In genomic region chr14:90344920-90345557, GRCh38 we compare ENCODE assay signal across 15 cellular contexts. TPM values are rescaled to one million over a fixed set of nuclear protein-coding genes. Genes with fewer than 3 reads are reported as not detected.
A peak's percentile ranks its signal among the peaks of the same experiment; 100 is the strongest.
DNase-seq lines count a peak whose midpoint lies in the region; ATAC-seq and TF ChIP-seq lines count a peak whose summit lies in the region.
"Had no signal": no experiment of that assay in that cellular context is flagged by ENCODE, and none has a peak within 500 bp of the region (broad histone marks: within the 10 kb centered on the region; RNA-seq: fewer than 3 reads in every experiment).

No MANE protein-coding gene starts in this region.

- no peaks in the 10 kb centered on the region for H4K20me1 ChIP-seq in GM23248 (ENCODE audit: insufficient read depth)
- H4K20me1 ChIP-seq in OCI-LY7 (ENCODE audit: insufficient read depth, low read length) = no peaks in the 10 kb centered on the region

- H2AFZ ChIP-seq in GM23248 (no peak overlapping the region), OCI-LY7 (ENCODE audit: low read length) (no peak overlapping the region)

- no peak for ATAC-seq in heart right ventricle

- H3K27ac ChIP-seq in GM23248 (no peak overlapping the region), heart right ventricle (no peak overlapping the region), OCI-LY7 (ENCODE audit: low read depth, low read length, poor library complexity, severe bottlenecking) (no peak overlapping the region)
- H3K27ac ChIP-seq: Peyer's patch, SJCRH30 had no signal

- H3K4me1 ChIP-seq in GM23248 (ENCODE audit: insufficient read depth) (no peaks in the 10 kb centered on the region), heart right ventricle (no peaks in the 10 kb centered on the region), OCI-LY7 (ENCODE audit: insufficient read depth, low read length, poor library complexity, severe bottlenecking) (no peaks in the 10 kb centered on the region)
- H3K4me1 ChIP-seq: Peyer's patch, SJCRH30 had no signal

- H3K27me3 ChIP-seq in GM23248 (replicated peaks; ENCODE audit: insufficient read depth) (peaks cover 5% of the 10 kb centered on the region; the same call in 1 of the 2 replicates), heart right ventricle (peaks cover 0 to under 1% (median 0%) of the 10 kb centered on the region in 7 donors)
- H3K27me3 ChIP-seq: Peyer's patch, SJCRH30 had no signal

- in situ Hi-C loops in GM23248 (cut with MboI) = no loop called here

- CTCF ChIA-PET in OCI-LY7 (lab: Charles Lee; ENCODE audit: unreplicated experiment) = no interaction called here

- H3K9ac ChIP-seq in GM23248 = no peak overlapping the region

- BruUV-seq in OCI-LY7 (replicated peaks; lab: Mats Ljungman, UMichigan) = no TSS peak

- H3K36me3 ChIP-seq in GM23248 (ENCODE audit: low read depth) (no peaks in the 10 kb centered on the region), heart right ventricle (no peaks in the 10 kb centered on the region), OCI-LY7 (ENCODE audit: insufficient read depth, low read length) (no peaks in the 10 kb centered on the region)
- H3K36me3 ChIP-seq: Peyer's patch, SJCRH30 had no signal

- WGBS in GM23248 (ENCODE audit: low coverage in 1 of 2, low lambda C conversion rate in 2 of 2, missing lambda C conversion rate in 2 of 2), 2 experiments = 12 to 15% methylated on average over 4 of the region's 4 CpGs
- WGBS in heart right ventricle, 2 donors = 43 to 51% methylated on average over 4 of the region's 4 CpGs

- POLR2A ChIA-PET in OCI-LY7 (lab: Charles Lee) = no interaction called here

- H3K79me2 ChIP-seq in GM23248 (ENCODE audit: insufficient read depth) (no peaks in the 10 kb centered on the region), OCI-LY7 (ENCODE audit: insufficient read depth, low read depth, low read length) (no peaks in the 10 kb centered on the region)

- TF ChIP-seq CTCF in epithelial cell of esophagus (IDR thresholded peaks at IDR 0.05; ENCODE audit: insufficient read depth, low read depth, low read length, missing control alignments) = no peak
- no peak for TF ChIP-seq CTCF in heart right ventricle (IDR thresholded peaks at IDR 0.05)
- TF ChIP-seq CTCF in OCI-LY7 (conservative IDR thresholded peaks at IDR 0.05; ENCODE audit: low read length) = no peak

- intact Hi-C loops in heart right ventricle (cut with DNase I) (no loop called here), OCI-LY7 (cut with micrococcal nuclease; ENCODE audit: unreplicated experiment) (no loop called here)

- H3K4me3 ChIP-seq in GM23248 (no peak overlapping the region), epithelial cell of esophagus (ENCODE audit: low read length) (no peak overlapping the region), heart right ventricle (no peak overlapping the region), OCI-LY7 (ENCODE audit: low read depth, low read length, poor library complexity, severe bottlenecking) (no peak overlapping the region)
- H3K4me3 ChIP-seq: Peyer's patch, SJCRH30 had no signal

- no peaks in the 10 kb centered on the region for H3F3A ChIP-seq in GM23248 (ENCODE audit: insufficient read depth)

- no peaks in the 10 kb centered on the region for H3K9me3 ChIP-seq in GM23248 (ENCODE audit: low read depth)
- no peaks in the 10 kb centered on the region for H3K9me3 ChIP-seq in heart right ventricle
- H3K9me3 ChIP-seq in OCI-LY7 (ENCODE audit: low read length) = no peaks in the 10 kb centered on the region
- H3K9me3 ChIP-seq: Peyer's patch, SJCRH30 had no signal

- H3K9me2 ChIP-seq in GM23248 (ENCODE audit: insufficient read depth) (no peaks in the 10 kb centered on the region), OCI-LY7 (ENCODE audit: insufficient read depth, low read length) (no peaks in the 10 kb centered on the region)

- DNase-seq in GM23248 (peak; percentile 36), RKO (ENCODE audit: low spot score) (peak; percentile 26), epithelial cell of esophagus (ENCODE audit: low read depth) (peak; percentile 97), kidney tubule cell (ENCODE audit: low spot score) (peak; percentile 59), D341Med (ENCODE audit: low spot score) (no peak), cerebellar nuclear complex (lab: John Stamatoyannopoulos, UW) (no peak), heart right ventricle (no peak), OCI-LY7 (ENCODE audit: low spot score) (no peak)
- DNase-seq: AML-193; Calu3; CD4-positive, CD25-positive, alpha-beta regulatory T cell; GDM1; Karpas-422; Peyer's patch had no signal

- no peak overlapping the region for H3K4me2 ChIP-seq in GM23248 (ENCODE audit: unreplicated experiment)
- no peak overlapping the region for H3K4me2 ChIP-seq in OCI-LY7 (ENCODE audit: low read length)

RNA-seq across cellular contexts. Expression of gene NRDE2, which starts 13.3 kb away (rescaled TPM):
- total RNA-seq in GM23248 (2014; rRNA removed; shearing (Covaris generic)) = 7.0 and 10.2 TPM in 2 replicates
- polyA plus RNA-seq in GM23248 (2016; fragmentation: Nextera tagmentation; extraction: Ambion mirVana) (8.9 and 9.4 TPM in 2 replicates), heart right ventricle (10 to 100 TPM in 1 of 2 donors, 1 to 10 TPM in 1; 4.3 to 15.9 TPM)
- total RNA-seq in heart right ventricle (10 to 100 TPM; 11.2 to 16.7 (median 13.5) TPM), OCI-LY7 (2022) (16.6 and 19.1 TPM in 2 replicates)
- total RNA-seq in OCI-LY7 (2014; rRNA removed; shearing (Covaris generic)) = 12.3 and 15.4 TPM in 2 replicates

RNA-seq across cellular contexts. Expression of gene CALM1, which starts 51.8 kb away (rescaled TPM):
- total RNA-seq in GM23248 (2014; rRNA removed; shearing (Covaris generic)) = 281 and 307 TPM in 2 replicates
- 782 and 785 TPM in 2 replicates for polyA plus RNA-seq in GM23248 (2016; fragmentation: Nextera tagmentation; extraction: Ambion mirVana)
- 100 to 1,000 TPM; 409 to 787 (median 454) TPM for total RNA-seq in heart right ventricle
- 100 to 1,000 TPM; 293 to 352 TPM for polyA plus RNA-seq in heart right ventricle
- total RNA-seq in OCI-LY7 (2014; rRNA removed; shearing (Covaris generic)) = 311 and 323 TPM in 2 replicates
- 282 and 288 TPM in 2 replicates for total RNA-seq in OCI-LY7 (2022)

Comparison
In these comparisons a context has a peak if more than half of its experiments do, and no peak if none do; other contexts are left out.
1. DNase-seq: peak in GM23248 (single experiment), RKO (single experiment), epithelial cell of esophagus (single experiment) and kidney tubule cell (single experiment); none in D341Med (single experiment), cerebellar nuclear complex (0 of 2), heart right ventricle (0 of 2) and OCI-LY7 (single experiment).